ENCODE assay signal across 1 cellular context in the genomic region with DNA sequence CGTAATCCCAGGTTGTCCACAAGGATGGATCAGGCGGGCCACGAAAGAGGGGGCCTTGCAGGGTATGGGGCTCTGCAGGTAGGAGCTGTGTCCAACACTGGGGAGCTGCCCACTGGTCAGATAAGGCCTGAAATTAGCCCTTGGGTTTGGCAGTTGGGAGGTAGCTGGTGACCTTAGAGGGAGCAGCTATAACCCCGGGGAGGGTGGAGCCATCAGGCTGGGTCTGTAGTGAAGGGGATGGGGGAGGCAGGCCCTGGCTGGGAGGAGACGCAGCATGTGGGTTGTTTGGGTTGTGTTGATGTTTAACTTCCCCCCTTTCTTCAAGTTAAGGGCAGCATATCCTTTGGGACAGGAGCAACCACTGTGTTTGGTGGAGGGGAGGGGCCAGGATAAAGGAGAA.
TF ChIP-seq lines count a peak whose summit lies in the region.

No MANE protein-coding gene starts in this region.

TF ChIP-seq in K562, 482 proteins besides CTCF, POLR2A, EP300 and RAD21:
- TF ChIP-seq CBX5 (IDR thresholded peaks at IDR 0.05; ENCODE audit: borderline replicate concordance, low read depth) = no peak
- no peak for TF ChIP-seq CHD4 (IDR thresholded peaks at IDR 0.05; ENCODE audit: insufficient read depth, insufficient replicate concordance, low read depth, low read length, poor library complexity, severe bottlenecking)
- no peak for TF ChIP-seq SLC30A9 (CRISPR knock-in tag; IDR thresholded peaks at IDR 0.05)
- no peak for TF ChIP-seq SNRNP70 (optimal IDR thresholded peaks at IDR 0.05; ENCODE audit: low read depth, low read length)
- peak; percentile 52; the same call in 1 of the 2 replicates for TF ChIP-seq NR2C1 (IDR thresholded peaks at IDR 0.05)
- no peak for TF ChIP-seq NR2C1 (tag; IDR thresholded peaks at IDR 0.05)
- TF ChIP-seq SREBF1 (IDR thresholded peaks at IDR 0.05; ENCODE audit: borderline replicate concordance, low read depth, low read length) = no peak
- TF ChIP-seq, protein P1, sequence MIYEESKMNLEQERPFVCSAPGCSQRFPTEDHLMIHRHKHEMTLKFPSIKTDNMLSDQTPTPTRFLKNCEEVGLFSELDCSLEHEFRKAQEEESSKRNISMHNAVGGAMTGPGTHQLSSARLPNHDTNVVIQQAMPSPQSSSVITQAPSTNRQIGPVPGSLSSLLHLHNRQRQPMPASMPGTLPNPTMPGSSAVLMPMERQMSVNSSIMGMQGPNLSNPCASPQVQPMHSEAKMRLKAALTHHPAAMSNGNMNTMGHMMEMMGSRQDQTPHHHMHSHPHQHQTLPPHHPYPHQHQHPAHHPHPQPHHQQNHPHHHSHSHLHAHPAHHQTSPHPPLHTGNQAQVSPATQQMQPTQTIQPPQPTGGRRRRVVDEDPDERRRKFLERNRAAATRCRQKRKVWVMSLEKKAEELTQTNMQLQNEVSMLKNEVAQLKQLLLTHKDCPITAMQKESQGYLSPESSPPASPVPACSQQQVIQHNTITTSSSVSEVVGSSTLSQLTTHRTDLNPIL (CRISPR knock-in tag; IDR thresholded peaks at IDR 0.05) = no peak
- no peak for TF ChIP-seq NONO (IDR thresholded peaks at IDR 0.05; ENCODE audit: low read depth in 2 of 2, low read length in 1 of 2)
- TF ChIP-seq, protein P2, sequence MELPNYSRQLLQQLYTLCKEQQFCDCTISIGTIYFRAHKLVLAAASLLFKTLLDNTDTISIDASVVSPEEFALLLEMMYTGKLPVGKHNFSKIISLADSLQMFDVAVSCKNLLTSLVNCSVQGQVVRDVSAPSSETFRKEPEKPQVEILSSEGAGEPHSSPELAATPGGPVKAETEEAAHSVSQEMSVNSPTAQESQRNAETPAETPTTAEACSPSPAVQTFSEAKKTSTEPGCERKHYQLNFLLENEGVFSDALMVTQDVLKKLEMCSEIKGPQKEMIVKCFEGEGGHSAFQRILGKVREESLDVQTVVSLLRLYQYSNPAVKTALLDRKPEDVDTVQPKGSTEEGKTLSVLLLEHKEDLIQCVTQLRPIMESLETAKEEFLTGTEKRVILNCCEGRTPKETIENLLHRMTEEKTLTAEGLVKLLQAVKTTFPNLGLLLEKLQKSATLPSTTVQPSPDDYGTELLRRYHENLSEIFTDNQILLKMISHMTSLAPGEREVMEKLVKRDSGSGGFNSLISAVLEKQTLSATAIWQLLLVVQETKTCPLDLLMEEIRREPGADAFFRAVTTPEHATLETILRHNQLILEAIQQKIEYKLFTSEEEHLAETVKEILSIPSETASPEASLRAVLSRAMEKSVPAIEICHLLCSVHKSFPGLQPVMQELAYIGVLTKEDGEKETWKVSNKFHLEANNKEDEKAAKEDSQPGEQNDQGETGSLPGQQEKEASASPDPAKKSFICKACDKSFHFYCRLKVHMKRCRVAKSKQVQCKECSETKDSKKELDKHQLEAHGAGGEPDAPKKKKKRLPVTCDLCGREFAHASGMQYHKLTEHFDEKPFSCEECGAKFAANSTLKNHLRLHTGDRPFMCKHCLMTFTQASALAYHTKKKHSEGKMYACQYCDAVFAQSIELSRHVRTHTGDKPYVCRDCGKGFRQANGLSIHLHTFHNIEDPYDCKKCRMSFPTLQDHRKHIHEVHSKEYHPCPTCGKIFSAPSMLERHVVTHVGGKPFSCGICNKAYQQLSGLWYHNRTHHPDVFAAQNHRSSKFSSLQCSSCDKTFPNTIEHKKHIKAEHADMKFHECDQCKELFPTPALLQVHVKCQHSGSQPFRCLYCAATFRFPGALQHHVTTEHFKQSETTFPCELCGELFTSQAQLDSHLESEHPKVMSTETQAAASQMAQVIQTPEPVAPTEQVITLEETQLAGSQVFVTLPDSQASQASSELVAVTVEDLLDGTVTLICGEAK (IDR thresholded peaks at IDR 0.05) = no peak
- TF ChIP-seq, protein P2 (CRISPR knock-in tag; IDR thresholded peaks at IDR 0.05) = no peak
- TF ChIP-seq, protein P3, sequence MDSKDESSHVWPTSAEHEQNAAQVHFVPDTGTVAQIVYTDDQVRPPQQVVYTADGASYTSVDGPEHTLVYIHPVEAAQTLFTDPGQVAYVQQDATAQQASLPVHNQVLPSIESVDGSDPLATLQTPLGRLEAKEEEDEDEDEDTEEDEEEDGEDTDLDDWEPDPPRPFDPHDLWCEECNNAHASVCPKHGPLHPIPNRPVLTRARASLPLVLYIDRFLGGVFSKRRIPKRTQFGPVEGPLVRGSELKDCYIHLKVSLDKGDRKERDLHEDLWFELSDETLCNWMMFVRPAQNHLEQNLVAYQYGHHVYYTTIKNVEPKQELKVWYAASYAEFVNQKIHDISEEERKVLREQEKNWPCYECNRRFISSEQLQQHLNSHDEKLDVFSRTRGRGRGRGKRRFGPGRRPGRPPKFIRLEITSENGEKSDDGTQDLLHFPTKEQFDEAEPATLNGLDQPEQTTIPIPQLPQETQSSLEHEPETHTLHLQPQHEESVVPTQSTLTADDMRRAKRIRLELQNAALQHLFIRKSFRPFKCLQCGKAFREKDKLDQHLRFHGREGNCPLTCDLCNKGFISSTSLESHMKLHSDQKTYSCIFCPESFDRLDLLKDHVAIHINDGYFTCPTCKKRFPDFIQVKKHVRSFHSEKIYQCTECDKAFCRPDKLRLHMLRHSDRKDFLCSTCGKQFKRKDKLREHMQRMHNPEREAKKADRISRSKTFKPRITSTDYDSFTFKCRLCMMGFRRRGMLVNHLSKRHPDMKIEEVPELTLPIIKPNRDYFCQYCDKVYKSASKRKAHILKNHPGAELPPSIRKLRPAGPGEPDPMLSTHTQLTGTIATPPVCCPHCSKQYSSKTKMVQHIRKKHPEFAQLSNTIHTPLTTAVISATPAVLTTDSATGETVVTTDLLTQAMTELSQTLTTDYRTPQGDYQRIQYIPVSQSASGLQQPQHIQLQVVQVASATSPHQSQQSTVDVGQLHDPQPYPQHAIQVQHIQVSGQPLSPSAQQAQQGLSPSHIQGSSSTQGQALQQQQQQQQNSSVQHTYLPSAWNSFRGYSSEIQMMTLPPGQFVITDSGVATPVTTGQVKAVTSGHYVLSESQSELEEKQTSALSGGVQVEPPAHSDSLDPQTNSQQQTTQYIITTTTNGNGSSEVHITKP (IDR thresholded peaks at IDR 0.05; ENCODE audit: partially characterized antibody) = peak; percentile 24
- TF ChIP-seq, protein P4, sequence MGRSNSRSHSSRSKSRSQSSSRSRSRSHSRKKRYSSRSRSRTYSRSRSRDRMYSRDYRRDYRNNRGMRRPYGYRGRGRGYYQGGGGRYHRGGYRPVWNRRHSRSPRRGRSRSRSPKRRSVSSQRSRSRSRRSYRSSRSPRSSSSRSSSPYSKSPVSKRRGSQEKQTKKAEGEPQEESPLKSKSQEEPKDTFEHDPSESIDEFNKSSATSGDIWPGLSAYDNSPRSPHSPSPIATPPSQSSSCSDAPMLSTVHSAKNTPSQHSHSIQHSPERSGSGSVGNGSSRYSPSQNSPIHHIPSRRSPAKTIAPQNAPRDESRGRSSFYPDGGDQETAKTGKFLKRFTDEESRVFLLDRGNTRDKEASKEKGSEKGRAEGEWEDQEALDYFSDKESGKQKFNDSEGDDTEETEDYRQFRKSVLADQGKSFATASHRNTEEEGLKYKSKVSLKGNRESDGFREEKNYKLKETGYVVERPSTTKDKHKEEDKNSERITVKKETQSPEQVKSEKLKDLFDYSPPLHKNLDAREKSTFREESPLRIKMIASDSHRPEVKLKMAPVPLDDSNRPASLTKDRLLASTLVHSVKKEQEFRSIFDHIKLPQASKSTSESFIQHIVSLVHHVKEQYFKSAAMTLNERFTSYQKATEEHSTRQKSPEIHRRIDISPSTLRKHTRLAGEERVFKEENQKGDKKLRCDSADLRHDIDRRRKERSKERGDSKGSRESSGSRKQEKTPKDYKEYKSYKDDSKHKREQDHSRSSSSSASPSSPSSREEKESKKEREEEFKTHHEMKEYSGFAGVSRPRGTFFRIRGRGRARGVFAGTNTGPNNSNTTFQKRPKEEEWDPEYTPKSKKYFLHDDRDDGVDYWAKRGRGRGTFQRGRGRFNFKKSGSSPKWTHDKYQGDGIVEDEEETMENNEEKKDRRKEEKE (IDR thresholded peaks at IDR 0.05; ENCODE audit: borderline replicate concordance in 1 of 2, control insufficient read depth in 1 of 2, low read depth in 2 of 2, low read length in 1 of 2) = no peak
- TF ChIP-seq ARID2 (IDR thresholded peaks at IDR 0.05) = no peak
- TF ChIP-seq, protein P5, sequence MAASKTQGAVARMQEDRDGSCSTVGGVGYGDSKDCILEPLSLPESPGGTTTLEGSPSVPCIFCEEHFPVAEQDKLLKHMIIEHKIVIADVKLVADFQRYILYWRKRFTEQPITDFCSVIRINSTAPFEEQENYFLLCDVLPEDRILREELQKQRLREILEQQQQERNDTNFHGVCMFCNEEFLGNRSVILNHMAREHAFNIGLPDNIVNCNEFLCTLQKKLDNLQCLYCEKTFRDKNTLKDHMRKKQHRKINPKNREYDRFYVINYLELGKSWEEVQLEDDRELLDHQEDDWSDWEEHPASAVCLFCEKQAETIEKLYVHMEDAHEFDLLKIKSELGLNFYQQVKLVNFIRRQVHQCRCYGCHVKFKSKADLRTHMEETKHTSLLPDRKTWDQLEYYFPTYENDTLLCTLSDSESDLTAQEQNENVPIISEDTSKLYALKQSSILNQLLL (CRISPR knock-in tag; IDR thresholded peaks at IDR 0.05; ENCODE audit: borderline replicate concordance) = no peak
- TF ChIP-seq NFIC (IDR thresholded peaks at IDR 0.05) = no peak
- TF ChIP-seq, protein P6, sequence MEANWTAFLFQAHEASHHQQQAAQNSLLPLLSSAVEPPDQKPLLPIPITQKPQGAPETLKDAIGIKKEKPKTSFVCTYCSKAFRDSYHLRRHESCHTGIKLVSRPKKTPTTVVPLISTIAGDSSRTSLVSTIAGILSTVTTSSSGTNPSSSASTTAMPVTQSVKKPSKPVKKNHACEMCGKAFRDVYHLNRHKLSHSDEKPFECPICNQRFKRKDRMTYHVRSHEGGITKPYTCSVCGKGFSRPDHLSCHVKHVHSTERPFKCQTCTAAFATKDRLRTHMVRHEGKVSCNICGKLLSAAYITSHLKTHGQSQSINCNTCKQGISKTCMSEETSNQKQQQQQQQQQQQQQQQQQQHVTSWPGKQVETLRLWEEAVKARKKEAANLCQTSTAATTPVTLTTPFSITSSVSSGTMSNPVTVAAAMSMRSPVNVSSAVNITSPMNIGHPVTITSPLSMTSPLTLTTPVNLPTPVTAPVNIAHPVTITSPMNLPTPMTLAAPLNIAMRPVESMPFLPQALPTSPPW (CRISPR knock-in tag; IDR thresholded peaks at IDR 0.05) = 0 out of 2 replicates have a peak, but pooled peaks have one; percentile 24
- peak; percentile 56; the same call in 1 of the 2 replicates for TF ChIP-seq NR2C2 (CRISPR knock-in tag; IDR thresholded peaks at IDR 0.05)
- TF ChIP-seq NR2C2 (tag; IDR thresholded peaks at IDR 0.05) = peak; percentile 15; the same call in 1 of the 2 replicates
- TF ChIP-seq MTA2 (IDR thresholded peaks at IDR 0.05; ENCODE audit: low read depth) = no peak
- no peak for TF ChIP-seq BRD4 (IDR thresholded peaks at IDR 0.05)
- TF ChIP-seq, protein P7, sequence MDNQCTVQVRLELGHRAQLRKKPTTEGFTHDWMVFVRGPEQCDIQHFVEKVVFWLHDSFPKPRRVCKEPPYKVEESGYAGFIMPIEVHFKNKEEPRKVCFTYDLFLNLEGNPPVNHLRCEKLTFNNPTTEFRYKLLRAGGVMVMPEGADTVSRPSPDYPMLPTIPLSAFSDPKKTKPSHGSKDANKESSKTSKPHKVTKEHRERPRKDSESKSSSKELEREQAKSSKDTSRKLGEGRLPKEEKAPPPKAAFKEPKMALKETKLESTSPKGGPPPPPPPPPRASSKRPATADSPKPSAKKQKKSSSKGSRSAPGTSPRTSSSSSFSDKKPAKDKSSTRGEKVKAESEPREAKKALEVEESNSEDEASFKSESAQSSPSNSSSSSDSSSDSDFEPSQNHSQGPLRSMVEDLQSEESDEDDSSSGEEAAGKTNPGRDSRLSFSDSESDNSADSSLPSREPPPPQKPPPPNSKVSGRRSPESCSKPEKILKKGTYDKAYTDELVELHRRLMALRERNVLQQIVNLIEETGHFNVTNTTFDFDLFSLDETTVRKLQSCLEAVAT (IDR thresholded peaks at IDR 0.05) = no peak
- TF ChIP-seq CXXC5 (CRISPR knock-in tag; IDR thresholded peaks at IDR 0.05) = no peak
